1 cellular context compared by ENCODE assay signal in the genomic region with DNA sequence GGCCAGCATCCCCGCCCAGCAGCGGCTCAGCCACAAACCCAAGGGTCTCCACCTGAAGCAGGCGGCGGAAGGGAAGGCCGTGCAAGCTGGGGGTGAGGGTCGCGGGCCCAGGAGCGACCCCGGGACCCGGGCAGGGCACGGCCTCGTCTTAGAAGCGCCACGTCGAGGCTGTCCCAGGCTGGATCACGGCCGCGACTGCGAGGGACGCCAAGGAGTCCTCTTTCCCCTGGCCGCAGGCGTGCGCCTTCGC.
TF ChIP-seq lines count a peak whose summit lies in the region.

No MANE protein-coding gene starts in this region.

TF ChIP-seq in K562, 482 proteins besides CTCF, POLR2A, EP300 and RAD21 (continued from another document and continues in another):
- TF ChIP-seq, protein P1, sequence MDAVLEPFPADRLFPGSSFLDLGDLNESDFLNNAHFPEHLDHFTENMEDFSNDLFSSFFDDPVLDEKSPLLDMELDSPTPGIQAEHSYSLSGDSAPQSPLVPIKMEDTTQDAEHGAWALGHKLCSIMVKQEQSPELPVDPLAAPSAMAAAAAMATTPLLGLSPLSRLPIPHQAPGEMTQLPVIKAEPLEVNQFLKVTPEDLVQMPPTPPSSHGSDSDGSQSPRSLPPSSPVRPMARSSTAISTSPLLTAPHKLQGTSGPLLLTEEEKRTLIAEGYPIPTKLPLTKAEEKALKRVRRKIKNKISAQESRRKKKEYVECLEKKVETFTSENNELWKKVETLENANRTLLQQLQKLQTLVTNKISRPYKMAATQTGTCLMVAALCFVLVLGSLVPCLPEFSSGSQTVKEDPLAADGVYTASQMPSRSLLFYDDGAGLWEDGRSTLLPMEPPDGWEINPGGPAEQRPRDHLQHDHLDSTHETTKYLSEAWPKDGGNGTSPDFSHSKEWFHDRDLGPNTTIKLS (IDR thresholded peaks at IDR 0.05; ENCODE audit: borderline replicate concordance, low read depth) = peak; percentile 90
- TF ChIP-seq, protein P2, sequence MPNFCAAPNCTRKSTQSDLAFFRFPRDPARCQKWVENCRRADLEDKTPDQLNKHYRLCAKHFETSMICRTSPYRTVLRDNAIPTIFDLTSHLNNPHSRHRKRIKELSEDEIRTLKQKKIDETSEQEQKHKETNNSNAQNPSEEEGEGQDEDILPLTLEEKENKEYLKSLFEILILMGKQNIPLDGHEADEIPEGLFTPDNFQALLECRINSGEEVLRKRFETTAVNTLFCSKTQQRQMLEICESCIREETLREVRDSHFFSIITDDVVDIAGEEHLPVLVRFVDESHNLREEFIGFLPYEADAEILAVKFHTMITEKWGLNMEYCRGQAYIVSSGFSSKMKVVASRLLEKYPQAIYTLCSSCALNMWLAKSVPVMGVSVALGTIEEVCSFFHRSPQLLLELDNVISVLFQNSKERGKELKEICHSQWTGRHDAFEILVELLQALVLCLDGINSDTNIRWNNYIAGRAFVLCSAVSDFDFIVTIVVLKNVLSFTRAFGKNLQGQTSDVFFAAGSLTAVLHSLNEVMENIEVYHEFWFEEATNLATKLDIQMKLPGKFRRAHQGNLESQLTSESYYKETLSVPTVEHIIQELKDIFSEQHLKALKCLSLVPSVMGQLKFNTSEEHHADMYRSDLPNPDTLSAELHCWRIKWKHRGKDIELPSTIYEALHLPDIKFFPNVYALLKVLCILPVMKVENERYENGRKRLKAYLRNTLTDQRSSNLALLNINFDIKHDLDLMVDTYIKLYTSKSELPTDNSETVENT (CRISPR knock-in tag; IDR thresholded peaks at IDR 0.05) = peak; percentile 74; the same call in 1 of the 2 replicates
- TF ChIP-seq SIN3A (IDR thresholded peaks at IDR 0.05; ENCODE audit: borderline replicate concordance in 2 of 2, control insufficient read depth in 1 of 2, low read depth in 2 of 2, low read length in 2 of 2) (no peak), MAFK (IDR thresholded peaks at IDR 0.05; ENCODE audit: low read length) (no peak), NFIC (IDR thresholded peaks at IDR 0.05) (peak; percentile 78), NR2C2 (CRISPR knock-in tag; IDR thresholded peaks at IDR 0.05) (no peak), NR2C2 (tag; IDR thresholded peaks at IDR 0.05) (peak; percentile 71; the same call in 1 of the 2 replicates), SUPT5H (IDR thresholded peaks at IDR 0.05) (peak; percentile 81), ZNF217 (CRISPR knock-in tag; IDR thresholded peaks at IDR 0.05) (no peak), ZSCAN29 (IDR thresholded peaks at IDR 0.05) (no peak), CEBPG (CRISPR knock-in tag; IDR thresholded peaks at IDR 0.05) (no peak; the same call in 1 of the 2 replicates), CEBPG (tag; conservative IDR thresholded peaks at IDR 0.05 in 1 of 2, IDR thresholded peaks at IDR 0.05 in 1 of 2) (no peak), MCM3 (IDR thresholded peaks at IDR 0.05) (no peak), TBP (optimal IDR thresholded peaks at IDR 0.05; ENCODE audit: low read depth, low read length) (no peak), ZNF699 (CRISPR knock-in tag; IDR thresholded peaks at IDR 0.05; ENCODE audit: insufficient replicate concordance) (no peak), NR1H2 (CRISPR knock-in tag; IDR thresholded peaks at IDR 0.05) (0 out of 2 replicates have a peak, but pooled peaks have one; percentile 74), C11orf30 (IDR thresholded peaks at IDR 0.05; ENCODE audit: low read depth) (no peak), HSF4 (CRISPR knock-in tag; IDR thresholded peaks at IDR 0.05; ENCODE audit: borderline replicate concordance) (0 out of 2 replicates have a peak, but pooled peaks have one; percentile 41), COPS2 (conservative IDR thresholded peaks at IDR 0.05) (no peak), ESRRA (IDR thresholded peaks at IDR 0.05; ENCODE audit: borderline replicate concordance, low read depth) (no peak), PURB (CRISPR knock-in tag; IDR thresholded peaks at IDR 0.05; ENCODE audit: low read depth) (no peak), BHLHE40 (IDR thresholded peaks at IDR 0.05; ENCODE audit: low read length) (no peak), CEBPB (tag; IDR thresholded peaks at IDR 0.05) (no peak)
- TF ChIP-seq, protein P3, sequence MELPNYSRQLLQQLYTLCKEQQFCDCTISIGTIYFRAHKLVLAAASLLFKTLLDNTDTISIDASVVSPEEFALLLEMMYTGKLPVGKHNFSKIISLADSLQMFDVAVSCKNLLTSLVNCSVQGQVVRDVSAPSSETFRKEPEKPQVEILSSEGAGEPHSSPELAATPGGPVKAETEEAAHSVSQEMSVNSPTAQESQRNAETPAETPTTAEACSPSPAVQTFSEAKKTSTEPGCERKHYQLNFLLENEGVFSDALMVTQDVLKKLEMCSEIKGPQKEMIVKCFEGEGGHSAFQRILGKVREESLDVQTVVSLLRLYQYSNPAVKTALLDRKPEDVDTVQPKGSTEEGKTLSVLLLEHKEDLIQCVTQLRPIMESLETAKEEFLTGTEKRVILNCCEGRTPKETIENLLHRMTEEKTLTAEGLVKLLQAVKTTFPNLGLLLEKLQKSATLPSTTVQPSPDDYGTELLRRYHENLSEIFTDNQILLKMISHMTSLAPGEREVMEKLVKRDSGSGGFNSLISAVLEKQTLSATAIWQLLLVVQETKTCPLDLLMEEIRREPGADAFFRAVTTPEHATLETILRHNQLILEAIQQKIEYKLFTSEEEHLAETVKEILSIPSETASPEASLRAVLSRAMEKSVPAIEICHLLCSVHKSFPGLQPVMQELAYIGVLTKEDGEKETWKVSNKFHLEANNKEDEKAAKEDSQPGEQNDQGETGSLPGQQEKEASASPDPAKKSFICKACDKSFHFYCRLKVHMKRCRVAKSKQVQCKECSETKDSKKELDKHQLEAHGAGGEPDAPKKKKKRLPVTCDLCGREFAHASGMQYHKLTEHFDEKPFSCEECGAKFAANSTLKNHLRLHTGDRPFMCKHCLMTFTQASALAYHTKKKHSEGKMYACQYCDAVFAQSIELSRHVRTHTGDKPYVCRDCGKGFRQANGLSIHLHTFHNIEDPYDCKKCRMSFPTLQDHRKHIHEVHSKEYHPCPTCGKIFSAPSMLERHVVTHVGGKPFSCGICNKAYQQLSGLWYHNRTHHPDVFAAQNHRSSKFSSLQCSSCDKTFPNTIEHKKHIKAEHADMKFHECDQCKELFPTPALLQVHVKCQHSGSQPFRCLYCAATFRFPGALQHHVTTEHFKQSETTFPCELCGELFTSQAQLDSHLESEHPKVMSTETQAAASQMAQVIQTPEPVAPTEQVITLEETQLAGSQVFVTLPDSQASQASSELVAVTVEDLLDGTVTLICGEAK (IDR thresholded peaks at IDR 0.05) = peak; percentile 42; the same call in 1 of the 2 replicates
- TF ChIP-seq, protein P3 (CRISPR knock-in tag; IDR thresholded peaks at IDR 0.05) = no peak
- TF ChIP-seq, protein P4, sequence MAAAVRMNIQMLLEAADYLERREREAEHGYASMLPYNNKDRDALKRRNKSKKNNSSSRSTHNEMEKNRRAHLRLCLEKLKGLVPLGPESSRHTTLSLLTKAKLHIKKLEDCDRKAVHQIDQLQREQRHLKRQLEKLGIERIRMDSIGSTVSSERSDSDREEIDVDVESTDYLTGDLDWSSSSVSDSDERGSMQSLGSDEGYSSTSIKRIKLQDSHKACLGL (CRISPR knock-in tag; IDR thresholded peaks at IDR 0.05; ENCODE audit: borderline replicate concordance, poor library complexity, severe bottlenecking) = no peak
- TF ChIP-seq, protein P5, sequence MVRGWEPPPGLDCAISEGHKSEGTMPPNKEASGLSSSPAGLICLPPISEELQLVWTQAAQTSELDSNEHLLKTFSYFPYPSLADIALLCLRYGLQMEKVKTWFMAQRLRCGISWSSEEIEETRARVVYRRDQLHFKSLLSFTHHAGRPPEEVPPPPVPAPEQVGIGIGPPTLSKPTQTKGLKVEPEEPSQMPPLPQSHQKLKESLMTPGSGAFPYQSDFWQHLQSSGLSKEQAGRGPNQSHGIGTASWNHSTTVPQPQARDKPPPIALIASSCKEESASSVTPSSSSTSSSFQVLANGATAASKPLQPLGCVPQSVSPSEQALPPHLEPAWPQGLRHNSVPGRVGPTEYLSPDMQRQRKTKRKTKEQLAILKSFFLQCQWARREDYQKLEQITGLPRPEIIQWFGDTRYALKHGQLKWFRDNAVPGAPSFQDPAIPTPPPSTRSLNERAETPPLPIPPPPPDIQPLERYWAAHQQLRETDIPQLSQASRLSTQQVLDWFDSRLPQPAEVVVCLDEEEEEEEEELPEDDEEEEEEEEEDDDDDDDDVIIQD (CRISPR knock-in tag; IDR thresholded peaks at IDR 0.05) = no peak
- TF ChIP-seq, protein P6, sequence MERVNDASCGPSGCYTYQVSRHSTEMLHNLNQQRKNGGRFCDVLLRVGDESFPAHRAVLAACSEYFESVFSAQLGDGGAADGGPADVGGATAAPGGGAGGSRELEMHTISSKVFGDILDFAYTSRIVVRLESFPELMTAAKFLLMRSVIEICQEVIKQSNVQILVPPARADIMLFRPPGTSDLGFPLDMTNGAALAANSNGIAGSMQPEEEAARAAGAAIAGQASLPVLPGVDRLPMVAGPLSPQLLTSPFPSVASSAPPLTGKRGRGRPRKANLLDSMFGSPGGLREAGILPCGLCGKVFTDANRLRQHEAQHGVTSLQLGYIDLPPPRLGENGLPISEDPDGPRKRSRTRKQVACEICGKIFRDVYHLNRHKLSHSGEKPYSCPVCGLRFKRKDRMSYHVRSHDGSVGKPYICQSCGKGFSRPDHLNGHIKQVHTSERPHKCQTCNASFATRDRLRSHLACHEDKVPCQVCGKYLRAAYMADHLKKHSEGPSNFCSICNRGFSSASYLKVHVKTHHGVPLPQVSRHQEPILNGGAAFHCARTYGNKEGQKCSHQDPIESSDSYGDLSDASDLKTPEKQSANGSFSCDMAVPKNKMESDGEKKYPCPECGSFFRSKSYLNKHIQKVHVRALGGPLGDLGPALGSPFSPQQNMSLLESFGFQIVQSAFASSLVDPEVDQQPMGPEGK (CRISPR knock-in tag; IDR thresholded peaks at IDR 0.05; ENCODE audit: borderline replicate concordance) = no peak
- TF ChIP-seq, protein P7, sequence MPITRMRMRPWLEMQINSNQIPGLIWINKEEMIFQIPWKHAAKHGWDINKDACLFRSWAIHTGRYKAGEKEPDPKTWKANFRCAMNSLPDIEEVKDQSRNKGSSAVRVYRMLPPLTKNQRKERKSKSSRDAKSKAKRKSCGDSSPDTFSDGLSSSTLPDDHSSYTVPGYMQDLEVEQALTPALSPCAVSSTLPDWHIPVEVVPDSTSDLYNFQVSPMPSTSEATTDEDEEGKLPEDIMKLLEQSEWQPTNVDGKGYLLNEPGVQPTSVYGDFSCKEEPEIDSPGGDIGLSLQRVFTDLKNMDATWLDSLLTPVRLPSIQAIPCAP (CRISPR knock-in tag; IDR thresholded peaks at IDR 0.05; ENCODE audit: borderline replicate concordance) = 0 out of 2 replicates have a peak, but pooled peaks have one; percentile 41
